ENCODE assay signal across 8 cellular contexts in the genomic region with DNA sequence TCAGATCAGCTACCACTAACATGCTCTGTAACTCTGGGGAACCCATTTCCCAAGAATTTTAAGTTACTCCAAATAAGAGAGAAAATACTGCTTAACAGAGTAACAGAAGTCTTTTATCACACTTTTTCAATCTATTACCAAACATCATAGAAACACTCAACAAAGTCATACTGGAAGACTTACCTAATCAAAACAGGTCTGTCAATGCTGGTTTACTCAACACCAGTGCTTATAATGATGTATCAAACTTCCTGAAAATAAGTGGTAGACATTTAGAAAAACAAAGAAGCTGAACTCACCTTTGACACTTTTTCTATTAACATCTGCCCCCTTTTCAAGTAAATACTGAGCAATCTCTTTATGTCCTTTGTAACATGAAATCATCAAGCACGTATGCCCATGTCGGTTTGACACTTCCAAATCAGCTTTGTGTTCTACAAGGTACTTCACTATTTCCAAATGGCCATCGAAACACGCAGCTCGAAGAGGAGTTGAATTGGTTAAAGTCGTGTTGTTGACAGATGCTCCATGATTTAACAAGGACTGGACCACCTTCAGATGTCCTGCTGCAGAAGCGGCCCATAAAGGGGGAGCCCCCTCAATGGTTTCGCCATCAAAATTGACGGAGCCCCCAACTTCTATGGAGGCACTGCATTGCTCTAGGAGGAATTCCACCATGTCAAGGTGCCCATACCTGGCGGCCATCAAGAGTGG. TPM values are rescaled to one million over a fixed set of nuclear protein-coding genes. Genes with fewer than 3 reads are reported as not detected.
DNase-seq lines count a peak whose midpoint lies in the region; ATAC-seq, FAIRE-seq and TF ChIP-seq lines count a peak whose summit lies in the region.

No MANE protein-coding gene starts in this region.

- no peak overlapping the region for H2BK12ac ChIP-seq in H1 (ENCODE audit: low read depth, low read length)

- DNase-seq in Calu3, result no peak
- DNase-seq in NCI-H69 (lab: John Stamatoyannopoulos, UW), result peak; percentile 55
- DNase-seq in H1 (ENCODE audit: low read depth in 1 of 2, low spot score in 2 of 2), result no peak
- no peak for DNase-seq in HCEC 1CT
- no peak for DNase-seq in activated CD8-positive, alpha-beta memory T cell treated with anti-CD3 and anti-CD28 coated beads for 24 hours

- H4K8ac ChIP-seq in H1 (ENCODE audit: extremely low read depth, insufficient read depth, low read length), result peak overlapping the region; percentile 58; the same call in 1 of the 2 replicates

- TF ChIP-seq RAD21 in H1 (IDR thresholded peaks at IDR 0.05 in 1 of 2, conservative IDR thresholded peaks at IDR 0.05 in 1 of 2; ENCODE audit: low read depth in 2 of 2, low read length in 2 of 2), result no peak

- no peak overlapping the region for H4K91ac ChIP-seq in H1 (replicated peaks; ENCODE audit: insufficient read length, low read length)

- no peak for TF ChIP-seq EP300 in H1 (IDR thresholded peaks at IDR 0.05; ENCODE audit: borderline replicate concordance in 1 of 2, low read depth in 2 of 2, low read length in 2 of 2)

- POLR2A ChIA-PET in H1 (lab: Charles Lee; ENCODE audit: partially characterized antibody), result interaction anchor here (0.6 to 3.2 kb wide), 8 partner anchors 12 to 247 kb away, joined by 3 to 18 read pairs (median 4); a partner anchor contains a TSS

- H2BK5ac ChIP-seq in H1 (ENCODE audit: low read depth, low read length), result no peak overlapping the region

- peaks cover 14 to 63% of the 10 kb centered on the region in 2 experiments for H3K79me2 ChIP-seq in H1 (ENCODE audit: control insufficient read depth in 1 of 2, insufficient read depth in 2 of 2, low read length in 2 of 2)

- H3K14ac ChIP-seq in H1 (ENCODE audit: insufficient read length), result no peak overlapping the region

- H3K4me3 ChIP-seq in H1 (ENCODE audit: extremely low read depth in 1 of 4, insufficient read depth in 2 of 4, low read depth in 3 of 4, low read length in 4 of 4) (peak overlapping the region; percentile 81 to 97 (median 90); a peak in 7 of 8 replicates), neutrophil (ENCODE audit: low read depth in 1 of 2, low read length in 1 of 2) (peak overlapping the region; percentile 89 to 90)

- H3K4me1 ChIP-seq in H1 (replicated peaks in 1 of 4; ENCODE audit: control insufficient read depth in 3 of 4, insufficient read depth in 4 of 4, low read length in 3 of 4) (peaks cover 0 to 7% (median 2%) of the 10 kb centered on the region in 4 experiments; a peak in 5 of 7 replicates), neutrophil (ENCODE audit: control insufficient read depth in 1 of 2, insufficient read depth in 1 of 2, low read depth in 1 of 2, low read length in 1 of 2) (peaks cover 63 to 67% of the 10 kb centered on the region in 2 experiments)

- H2AFZ ChIP-seq in H1 (ENCODE audit: low read length), result no peak overlapping the region

- no peak overlapping the region for H4K5ac ChIP-seq in H1 (ENCODE audit: insufficient read length, low read depth, low read length)

- H3K4me1 Mint-ChIP-seq in Calu3 (ENCODE audit: low read depth, unreplicated experiment), result peaks cover 34% of the 10 kb centered on the region

- no peak overlapping the region for H2BK20ac ChIP-seq in H1 (ENCODE audit: low read length)

- intact Hi-C loops in Calu3 (cut with micrococcal nuclease; ENCODE audit: unreplicated experiment), result loop anchor here (2.0 to 5.0 kb wide), 2 partner anchors 14 to 299 kb away; a partner anchor contains a TSS

- H3K4ac ChIP-seq in H1 (replicated peaks; ENCODE audit: insufficient read length, low read depth, low read length), result no peak overlapping the region

- peak overlapping the region; percentile 78 for H3K27ac Mint-ChIP-seq in Calu3 (ENCODE audit: unreplicated experiment)

- H2BK15ac ChIP-seq in H1 (ENCODE audit: low read length), result no peak overlapping the region

- WGBS in H1 (ENCODE audit: extremely low coverage in 1 of 2, insufficient coverage in 1 of 2, insufficient read length in 1 of 2, insufficient replicate concordance in 2 of 2, low coverage in 1 of 2, low lambda C conversion rate in 2 of 2, missing lambda C conversion rate in 1 of 2), 2 experiments, result 81% methylated on average over 10 of the region's 10 CpGs; no CpG with 5 or more reads in 1 of the 2 experiments

- H3K36me3 ChIP-seq in H1 (ENCODE audit: control insufficient read depth in 2 of 4, insufficient read depth in 4 of 4, low read length in 3 of 4) (peaks cover 0 to 31% (median 2%) of the 10 kb centered on the region in 4 experiments; a peak in 3 of 8 replicates), neutrophil (peaks cover 24% of the 10 kb centered on the region)

- H3K9me3 Mint-ChIP-seq in Calu3 (ENCODE audit: low read depth, unreplicated experiment), result no peaks in the 10 kb centered on the region

- H3K23me2 ChIP-seq in H1 (ENCODE audit: low read depth, low read length), result peaks cover 6% of the 10 kb centered on the region

- peak overlapping the region in 3 of 4 experiments; percentile 35 to 96 (median 43); a peak in 4 of 7 replicates for H3K9ac ChIP-seq in H1 (replicated peaks in 1 of 4; ENCODE audit: extremely low read depth in 1 of 4, low read depth in 3 of 4, low read length in 3 of 4)

- H3K9me3 ChIP-seq in H1 (ENCODE audit: insufficient read depth in 2 of 2, low read depth in 1 of 2, low read length in 1 of 2), result peaks cover 9 to 15% of the 10 kb centered on the region in 2 experiments
- H3K9me3 ChIP-seq in neutrophil, result no peaks in the 10 kb centered on the region

- H2BK120ac ChIP-seq in H1 (replicated peaks; ENCODE audit: low read depth, low read length), result no peak overlapping the region

- BruUV-seq in Calu3 (replicated peaks; lab: Mats Ljungman, UMichigan), result no TSS peak

- H4K20me1 ChIP-seq in H1 (replicated peaks in 1 of 2; ENCODE audit: control insufficient read depth in 1 of 2, insufficient read depth in 2 of 2, low read length in 2 of 2), result peaks cover 8 to 20% of the 10 kb centered on the region in 2 experiments

- H3K18ac ChIP-seq in H1 (ENCODE audit: extremely low read depth, low read length), result no peak overlapping the region

- H3K27me3 ChIP-seq in H1 (replicated peaks in 1 of 4; ENCODE audit: control insufficient read depth in 3 of 4, extremely low read depth in 1 of 4, insufficient read depth in 3 of 4, low read length in 3 of 4) (no peaks in the 10 kb centered on the region), neutrophil (no peaks in the 10 kb centered on the region)

- no peak overlapping the region for H2AK5ac ChIP-seq in H1 (ENCODE audit: low read depth, low read length)

- TF ChIP-seq CTCF in Calu3 (IDR thresholded peaks at IDR 0.05; ENCODE audit: unreplicated experiment), result no peak
- TF ChIP-seq CTCF in H1 (IDR thresholded peaks at IDR 0.05; ENCODE audit: control extremely low read depth in 1 of 3, insufficient read depth in 1 of 3, low read depth in 1 of 3, low read length in 3 of 3), result no peak
- TF ChIP-seq CTCF in neutrophil (IDR thresholded peaks at IDR 0.05), result no peak

- H3K27me3 Mint-ChIP-seq in Calu3 (ENCODE audit: unreplicated experiment), result no peaks in the 10 kb centered on the region

- FAIRE-seq in H1 (lab: Jason Lieb, UNC), result no peak

- no peak overlapping the region for H3K56ac ChIP-seq in H1 (replicated peaks; ENCODE audit: insufficient read length, low read depth, low read length)

- CTCF ChIA-PET in Calu3 (lab: Charles Lee), result interaction anchor here (0.6 to 4.0 kb wide), 5 partner anchors 21 to 163 kb away, joined by 3 to 24 read pairs (median 5); no protein-coding TSS in a partner anchor
- CTCF ChIA-PET in H1 (lab: Charles Lee; ENCODE audit: partially characterized antibody), result interaction anchor here (0.8 to 1.2 kb wide), 3 partner anchors 8 to 305 kb away, joined by 3 read pairs; no protein-coding TSS in a partner anchor

- no peak overlapping the region for H3K23ac ChIP-seq in H1 (ENCODE audit: insufficient read length)

- TF ChIP-seq POLR2A in H1 (IDR thresholded peaks at IDR 0.05; ENCODE audit: control extremely low read depth in 1 of 2, low read depth in 2 of 2, low read length in 2 of 2), result no peak

- H3K27ac ChIP-seq in H1 (ENCODE audit: low read depth, low read length), result no peak overlapping the region
- H3K27ac ChIP-seq in neutrophil, result peak overlapping the region; percentile 96

- H3K4me3 Mint-ChIP-seq in Calu3 (ENCODE audit: low read depth, unreplicated experiment), result peak overlapping the region; percentile 80

- peak overlapping the region; percentile 89 to 97 for H3K4me2 ChIP-seq in H1 (ENCODE audit: insufficient read depth in 1 of 2, low read depth in 2 of 2, low read length in 2 of 2)

- peaks cover 76% of the 10 kb centered on the region for H3K36me3 Mint-ChIP-seq in Calu3 (ENCODE audit: insufficient read depth, unreplicated experiment)

- peaks cover 2% of the 10 kb centered on the region; the same call in 1 of the 2 replicates for H3K79me1 ChIP-seq in H1 (ENCODE audit: low read depth, low read length)

- ATAC-seq in HG03280 (IDR thresholded peaks at IDR 0.05; ENCODE audit: unreplicated experiment), result no peak
- ATAC-seq in HG02884 (IDR thresholded peaks at IDR 0.05; ENCODE audit: unreplicated experiment), result no peak

TF ChIP-seq in H1, 55 proteins besides CTCF, POLR2A, EP300 and RAD21:
- TF ChIP-seq YY1 (IDR thresholded peaks at IDR 0.05; ENCODE audit: low read depth, low read length) (0 out of 2 replicates have a peak, but pooled peaks have one; percentile 46), CBX8 (IDR thresholded peaks at IDR 0.05; ENCODE audit: borderline replicate concordance, low read depth, low read length) (no peak)
TF ChIP-seq in H1: peak in this region for 1.

RNA-seq across cellular contexts. Expression of a gene that starts 1.8 kb away (rescaled TPM):
- total RNA-seq in Calu3 (2022), result 42.8 and 45.9 TPM in 2 replicates
- 16.6 and 17.7 TPM in 2 replicates for total RNA-seq in H1 (2021; fragmentation: NEBNext Ultra II Directional; extraction: Animal tissue kit (Norgen Biotek cat#: 25700))
- polyA plus RNA-seq in H1 (2011; rRNA removed), result 2.7 and 4.4 TPM in 2 replicates
- 5.8 TPM for polyA plus RNA-seq in H1 (2011; cell fraction: cytosol; rRNA removed)
- polyA plus RNA-seq in H1 (2011; cell fraction: nucleus; rRNA removed), result 1.8 TPM
- 4.0 to 8.3 TPM (median 5.0 TPM) in 4 replicates for polyA plus RNA-seq in H1 (2012, experiment 1 of 2)
- polyA plus RNA-seq in H1 (2012, experiment 2 of 2), result 0.60 TPM
- polyA plus RNA-seq in H1 (2013, experiment 1 of 2), result 6.3 TPM
- 6.1 TPM for polyA plus RNA-seq in H1 (2013, experiment 2 of 2)
- 16.7 and 20.9 TPM in 2 replicates for polyA minus RNA-seq in H1 (2011; rRNA and poly(A)+ RNA removed)
- polyA minus RNA-seq in H1 (2011; cell fraction: cytosol; rRNA and poly(A)+ RNA removed), result 10.4 TPM
- polyA minus RNA-seq in H1 (2011; cell fraction: nucleus; rRNA and poly(A)+ RNA removed), result 15.9 TPM

RNA-seq across cellular contexts. Expression of a gene that starts 59.5 kb away (rescaled TPM):
- 1.2 and 2.1 TPM in 2 replicates for total RNA-seq in Calu3 (2022)
- total RNA-seq in H1 (2021; fragmentation: NEBNext Ultra II Directional; extraction: Animal tissue kit (Norgen Biotek cat#: 25700)), result 0.67 TPM in 1 of 2 replicates, not detected in the other
- 0.02 TPM in 1 of 2 replicates, not detected in the other for polyA plus RNA-seq in H1 (2011; rRNA removed)
- 0.03 TPM for polyA plus RNA-seq in H1 (2011; cell fraction: cytosol; rRNA removed)
- polyA plus RNA-seq in H1 (2011; cell fraction: nucleus; rRNA removed), result not detected
- 0.48 TPM in 1 of 4 replicates, not detected in the others for polyA plus RNA-seq in H1 (2012, experiment 1 of 2)
- polyA plus RNA-seq in H1 (2012, experiment 2 of 2), result not detected
- polyA plus RNA-seq in H1 (2013, experiment 1 of 2), result not detected
- polyA plus RNA-seq in H1 (2013, experiment 2 of 2), result 0.18 TPM
- polyA minus RNA-seq in H1 (2011; rRNA and poly(A)+ RNA removed), result not detected in 2 replicates
- polyA minus RNA-seq in H1 (2011; cell fraction: cytosol; rRNA and poly(A)+ RNA removed), result not detected
- 0.50 TPM for polyA minus RNA-seq in H1 (2011; cell fraction: nucleus; rRNA and poly(A)+ RNA removed)
